ENCODE assay signal across 15 cellular contexts in genomic region chr1:27879374-27880082, GRCh38. TPM values are rescaled to one million over a fixed set of nuclear protein-coding genes. Genes with fewer than 3 reads are reported as not detected.
DNase-seq lines count a peak whose midpoint lies in the region; ATAC-seq and TF ChIP-seq lines count a peak whose summit lies in the region.
"Had no signal": no experiment of that assay in that cellular context is flagged by ENCODE, and none has a peak within 500 bp of the region (broad histone marks: within the 10 kb centered on the region; RNA-seq: fewer than 3 reads in every experiment).

No MANE protein-coding gene starts in this region.

- no peak overlapping the region for H3K4me3 ChIP-seq in coronary artery
- H3K4me3 ChIP-seq: body of pancreas, dorsolateral prefrontal cortex, testis had no signal

- H3K27me3 Mint-ChIP-seq in natural killer cell (ENCODE audit: low read depth in 2 of 2), result no peaks in the 10 kb centered on the region
- H3K27me3 Mint-ChIP-seq in natural killer cell treated with Interleukin-12 subunit alpha and Interleukin-12 subunit beta and Interleukin-15 and Interleukin-18, amount 100 ng/mL, for 72 hours, result no peaks in the 10 kb centered on the region
- H3K27me3 Mint-ChIP-seq in central memory CD8-positive, alpha-beta T cell, result no peaks in the 10 kb centered on the region
- no peaks in the 10 kb centered on the region for H3K27me3 Mint-ChIP-seq in stimulated activated memory B cell treated with anti-CD40 and anti-IgM and Interleukin-4, amounts not matched to agents 10 μg/mL and 1 μg/mL and 100 μg/mL, for 72 hours
- H3K27me3 Mint-ChIP-seq: progenitor cell of endocrine pancreas had no signal

- H3K27ac ChIP-seq in coronary artery, result peak overlapping the region in 1 of 2 donors; percentile 16
- H3K27ac ChIP-seq: body of pancreas, testis had no signal

- H3K4me1 Mint-ChIP-seq in natural killer cell, result peaks cover 42 to 73% of the 10 kb centered on the region in 2 donors
- peaks cover 32 to 47% of the 10 kb centered on the region in 2 donors for H3K4me1 Mint-ChIP-seq in natural killer cell treated with Interleukin-12 subunit alpha and Interleukin-12 subunit beta and Interleukin-15 and Interleukin-18, amount 100 ng/mL, for 72 hours (ENCODE audit: low read depth in 2 of 2)
- H3K4me1 Mint-ChIP-seq in central memory CD8-positive, alpha-beta T cell, result peaks cover 71% of the 10 kb centered on the region
- peaks cover 89% of the 10 kb centered on the region for H3K4me1 Mint-ChIP-seq in stimulated activated memory B cell treated with anti-CD40 and anti-IgM and Interleukin-4, amounts not matched to agents 10 μg/mL and 1 μg/mL and 100 μg/mL, for 72 hours

- no peak for ATAC-seq in natural killer cell
- no peak for ATAC-seq in natural killer cell treated with Interleukin-12 subunit alpha and Interleukin-12 subunit beta and Interleukin-15 and Interleukin-18, amount 100 ng/mL, for 72 hours
- ATAC-seq in central memory CD8-positive, alpha-beta T cell (replicated peaks; ENCODE audit: extremely low read depth, poor library complexity, severe bottlenecking), result no peak
- no peak for ATAC-seq in stimulated activated memory B cell treated with anti-CD40 and anti-IgM and Interleukin-4, amounts not matched to agents 10 μg/mL and 1 μg/mL and 100 μg/mL, for 72 hours
- ATAC-seq: body of pancreas, Right ventricle myocardium inferior had no signal

- no peak for TF ChIP-seq CTCF in natural killer cell (IDR thresholded peaks at IDR 0.05)
- TF ChIP-seq CTCF in coronary artery (IDR thresholded peaks at IDR 0.05), result no peak

- DNase-seq in natural killer cell (no peak), AG08395 (ENCODE audit: low spot score) (no peak), coronary artery (ENCODE audit: low spot score) (no peak)
- no peak for DNase-seq in natural killer cell treated with Interleukin-12 subunit alpha and Interleukin-12 subunit beta and Interleukin-15 and Interleukin-18, amount 100 ng/mL, for 72 hours (ENCODE audit: low spot score)
- no peak for DNase-seq in central memory CD8-positive, alpha-beta T cell (ENCODE audit: low spot score in 2 of 2)
- DNase-seq: activated gamma-delta T cell treated with Interleukin-2 at 50 U/mL for 16 hours, body of pancreas, DMS153, HCEC 1CT, NCI-H2171 treated with DMSO at 0.1 percent for 48 hours, testis had no signal

- H3K9me3 Mint-ChIP-seq in natural killer cell, result no peaks in the 10 kb centered on the region
- H3K9me3 Mint-ChIP-seq in natural killer cell treated with Interleukin-12 subunit alpha and Interleukin-12 subunit beta and Interleukin-15 and Interleukin-18, amount 100 ng/mL, for 72 hours, result no peaks in the 10 kb centered on the region
- H3K9me3 Mint-ChIP-seq in central memory CD8-positive, alpha-beta T cell, result no peaks in the 10 kb centered on the region
- no peaks in the 10 kb centered on the region for H3K9me3 Mint-ChIP-seq in stimulated activated memory B cell treated with anti-CD40 and anti-IgM and Interleukin-4, amounts not matched to agents 10 μg/mL and 1 μg/mL and 100 μg/mL, for 72 hours

- peaks cover 20% of the 10 kb centered on the region for H3K36me3 Mint-ChIP-seq in natural killer cell
- H3K36me3 Mint-ChIP-seq in natural killer cell treated with Interleukin-12 subunit alpha and Interleukin-12 subunit beta and Interleukin-15 and Interleukin-18, amount 100 ng/mL, for 72 hours, result peaks cover 12% of the 10 kb centered on the region
- H3K36me3 Mint-ChIP-seq in central memory CD8-positive, alpha-beta T cell (ENCODE audit: insufficient read depth), result peaks cover 68% of the 10 kb centered on the region
- peaks cover 85% of the 10 kb centered on the region for H3K36me3 Mint-ChIP-seq in stimulated activated memory B cell treated with anti-CD40 and anti-IgM and Interleukin-4, amounts not matched to agents 10 μg/mL and 1 μg/mL and 100 μg/mL, for 72 hours

- intact Hi-C loops in natural killer cell (cut with micrococcal nuclease), result no loop called here

- peak overlapping the region; percentile 91 to 95 for H3K27ac Mint-ChIP-seq in natural killer cell
- peak overlapping the region in 1 of 2 donors; percentile 54 for H3K27ac Mint-ChIP-seq in natural killer cell treated with Interleukin-12 subunit alpha and Interleukin-12 subunit beta and Interleukin-15 and Interleukin-18, amount 100 ng/mL, for 72 hours
- peak overlapping the region; percentile 32 for H3K27ac Mint-ChIP-seq in central memory CD8-positive, alpha-beta T cell (ENCODE audit: low read depth)
- H3K27ac Mint-ChIP-seq in stimulated activated memory B cell treated with anti-CD40 and anti-IgM and Interleukin-4, amounts not matched to agents 10 μg/mL and 1 μg/mL and 100 μg/mL, for 72 hours, result peak overlapping the region; percentile 9
- H3K27ac Mint-ChIP-seq: progenitor cell of endocrine pancreas had no signal

- no peak overlapping the region for H3K4me3 Mint-ChIP-seq in natural killer cell
- no peak overlapping the region for H3K4me3 Mint-ChIP-seq in natural killer cell treated with Interleukin-12 subunit alpha and Interleukin-12 subunit beta and Interleukin-15 and Interleukin-18, amount 100 ng/mL, for 72 hours
- H3K4me3 Mint-ChIP-seq in central memory CD8-positive, alpha-beta T cell, result no peak overlapping the region
- no peak overlapping the region for H3K4me3 Mint-ChIP-seq in stimulated activated memory B cell treated with anti-CD40 and anti-IgM and Interleukin-4, amounts not matched to agents 10 μg/mL and 1 μg/mL and 100 μg/mL, for 72 hours

RNA-seq across cellular contexts. Expression of gene THEMIS2, which starts 7.2 kb away (rescaled TPM):
- 100 to 1,000 TPM; 104 to 234 (median 122) TPM for total RNA-seq in natural killer cell
- 10 to 100 TPM; 38.4 to 51.9 TPM for total RNA-seq in natural killer cell treated with Interleukin-12 subunit alpha and Interleukin-12 subunit beta and Interleukin-15 and Interleukin-18, amount 100 ng/mL, for 72 hours

RNA-seq across cellular contexts. Expression of gene RPA2, which starts 34.8 kb away (rescaled TPM):
- total RNA-seq in natural killer cell, result 10 to 100 TPM; 40.6 to 60.1 (median 50.1) TPM
- 10 to 100 TPM; 54.7 to 79.8 TPM for total RNA-seq in natural killer cell treated with Interleukin-12 subunit alpha and Interleukin-12 subunit beta and Interleukin-15 and Interleukin-18, amount 100 ng/mL, for 72 hours

RNA-seq across cellular contexts. Expression of gene PPP1R8, which starts 48.9 kb away (rescaled TPM):
- 10 to 100 TPM; 25.6 to 36.4 (median 28.0) TPM for total RNA-seq in natural killer cell
- total RNA-seq in natural killer cell treated with Interleukin-12 subunit alpha and Interleukin-12 subunit beta and Interleukin-15 and Interleukin-18, amount 100 ng/mL, for 72 hours, result 10 to 100 TPM; 65.1 to 69.7 TPM

RNA-seq across cellular contexts. Expression of gene SMPDL3B, which starts 55.3 kb away (rescaled TPM):
- under 1 TPM; 0.24 to 0.88 (median 0.75) TPM for total RNA-seq in natural killer cell
- total RNA-seq in natural killer cell treated with Interleukin-12 subunit alpha and Interleukin-12 subunit beta and Interleukin-15 and Interleukin-18, amount 100 ng/mL, for 72 hours, result under 1 TPM; 0.33 to 0.95 TPM
- total RNA-seq: Right ventricle myocardium inferior had no signal
